11 cellular contexts compared by ENCODE assay signal in the genomic region with DNA sequence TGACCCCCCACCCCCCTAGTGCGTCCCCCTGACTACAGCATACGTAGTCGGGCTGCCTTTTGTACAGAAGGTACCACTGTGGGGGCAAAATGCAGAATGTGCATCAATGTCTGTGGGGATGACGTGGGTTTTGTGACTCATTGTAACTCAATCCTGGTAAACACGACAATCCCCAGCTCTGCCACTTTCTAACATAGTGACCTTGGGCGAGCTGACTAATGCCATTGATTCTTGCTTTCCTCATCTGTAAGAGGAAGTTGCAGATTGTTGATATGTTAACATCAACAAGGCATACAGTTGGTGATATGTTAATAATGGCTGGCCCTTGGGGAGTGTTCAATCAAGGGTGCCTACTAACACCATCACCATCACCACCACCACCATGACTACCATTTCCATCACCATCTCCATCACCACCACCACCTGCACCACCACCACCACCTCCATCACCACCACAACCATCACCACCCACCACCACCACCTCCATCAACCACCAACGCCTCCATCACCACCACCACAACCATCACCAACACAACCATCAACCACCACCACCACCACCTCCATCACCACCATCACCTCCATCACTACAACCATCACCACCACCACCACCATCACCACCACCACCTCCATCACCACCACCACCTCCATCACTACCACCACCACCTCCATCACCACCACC. TPM values are rescaled to one million over a fixed set of nuclear protein-coding genes. Genes with fewer than 3 reads are reported as not detected.
A peak's percentile ranks its signal among the peaks of the same experiment; 100 is the strongest.
DNase-seq lines count a peak whose midpoint lies in the region; TF ChIP-seq lines count a peak whose summit lies in the region.
"Had no signal": no experiment of that assay in that cellular context is flagged by ENCODE, and none has a peak within 500 bp of the region (broad histone marks: within the 10 kb centered on the region; RNA-seq: fewer than 3 reads in every experiment).

No MANE protein-coding gene starts in this region.

- no peaks in the 10 kb centered on the region for H3K36me3 Mint-ChIP-seq in endothelial cell (ENCODE audit: low read depth, unreplicated experiment)

- in situ Hi-C loops in ACHN (cut with HindIII; ENCODE audit: low pct_ligation_motif_present, low pct_unique_long_range_greater_than_20kb, low sequenced_read_pairs), result no loop called here
- in situ Hi-C loops in G401 (cut with HindIII; ENCODE audit: low sequenced_read_pairs), result no loop called here

- no peaks in the 10 kb centered on the region for H3K9me3 ChIP-seq in adipocyte (ENCODE audit: control insufficient read depth, low read length)

- H3K4me3 Mint-ChIP-seq in endothelial cell (ENCODE audit: unreplicated experiment), result no peak overlapping the region

- H3K27ac Mint-ChIP-seq in endothelial cell (ENCODE audit: unreplicated experiment), result no peak overlapping the region

- peaks cover 7% of the 10 kb centered on the region for H3K4me1 Mint-ChIP-seq in endothelial cell (ENCODE audit: unreplicated experiment)

- TF ChIP-seq CTCF in endothelial cell (IDR thresholded peaks at IDR 0.05; ENCODE audit: unreplicated experiment), result no peak

- peaks cover 13% of the 10 kb centered on the region for H3K4me1 ChIP-seq in adipocyte (ENCODE audit: control insufficient read depth, insufficient read depth, low read length)

- no peak overlapping the region for H3K9ac ChIP-seq in adipocyte (ENCODE audit: low read length)

- H3K27me3 Mint-ChIP-seq in endothelial cell (ENCODE audit: unreplicated experiment), result no peaks in the 10 kb centered on the region

- H3K9me3 Mint-ChIP-seq in endothelial cell (ENCODE audit: unreplicated experiment), result no peaks in the 10 kb centered on the region

- no peaks in the 10 kb centered on the region for H3K27me3 ChIP-seq in adipocyte (replicated peaks; ENCODE audit: control insufficient read depth, insufficient read depth, low read length)
- H3K27me3 ChIP-seq: cardiac muscle cell had no signal

- no peak overlapping the region for H3K4me3 ChIP-seq in adipocyte (ENCODE audit: low read length)
- H3K4me3 ChIP-seq: cardiac muscle cell had no signal

- DNase-seq in AG08396 (ENCODE audit: low spot score) (peak; percentile 71), HT1080 (ENCODE audit: low read depth) (peak; percentile 94), adipocyte (ENCODE audit: low read depth) (peak; percentile 87), iris pigment epithelial cell (ENCODE audit: low read depth) (peak; percentile 98), endothelial cell (ENCODE audit: low spot score) (no peak), ACHN (no peak), G401 (ENCODE audit: low spot score) (no peak)
- DNase-seq in activated CD4-positive, alpha-beta T cell treated with anti-CD3 and anti-CD28 coated beads for 1 hour, result no peak
- DNase-seq: activated CD4-positive, alpha-beta T cell treated with anti-CD3 and anti-CD28 coated beads, Interleukin-2, amount 50 U/mL, for 48 hours; COR-L47 had no signal

- H3K36me3 ChIP-seq in adipocyte (ENCODE audit: control insufficient read depth, insufficient read depth, low read length, severe bottlenecking), result no peaks in the 10 kb centered on the region
- H3K36me3 ChIP-seq: cardiac muscle cell had no signal

RNA-seq across cellular contexts. Expression of a gene that starts 15.9 kb away (rescaled TPM):
- total RNA-seq in HT1080 (2014; rRNA removed; shearing (Covaris generic)), result 0.16 TPM in 1 of 2 replicates, not detected in the other
- polyA plus RNA-seq in HT1080 (2015; cell fraction: cytosol; rRNA removed), result not detected in 2 replicates
- polyA plus RNA-seq in HT1080 (2015; cell fraction: nucleus; rRNA removed), result not detected in 2 replicates
- not detected for total RNA-seq in endothelial cell (ENCODE audit: unreplicated experiment)
- not detected in 2 replicates for total RNA-seq in G401 (2014; rRNA removed; shearing (Covaris generic))

Comparison
In these comparisons a context has a peak if more than half of its experiments do, and no peak if none do; other contexts are left out.
1. DNase-seq: peak in AG08396 (single experiment), HT1080 (single experiment), adipocyte (single experiment) and iris pigment epithelial cell (single experiment); none in activated CD4-positive, alpha-beta T cell treated with anti-CD3 and anti-CD28 coated beads for 1 hour (single experiment), endothelial cell (single experiment), ACHN (single experiment) and G401 (single experiment).